8 cellular contexts compared by ENCODE assay signal in the genomic region with DNA sequence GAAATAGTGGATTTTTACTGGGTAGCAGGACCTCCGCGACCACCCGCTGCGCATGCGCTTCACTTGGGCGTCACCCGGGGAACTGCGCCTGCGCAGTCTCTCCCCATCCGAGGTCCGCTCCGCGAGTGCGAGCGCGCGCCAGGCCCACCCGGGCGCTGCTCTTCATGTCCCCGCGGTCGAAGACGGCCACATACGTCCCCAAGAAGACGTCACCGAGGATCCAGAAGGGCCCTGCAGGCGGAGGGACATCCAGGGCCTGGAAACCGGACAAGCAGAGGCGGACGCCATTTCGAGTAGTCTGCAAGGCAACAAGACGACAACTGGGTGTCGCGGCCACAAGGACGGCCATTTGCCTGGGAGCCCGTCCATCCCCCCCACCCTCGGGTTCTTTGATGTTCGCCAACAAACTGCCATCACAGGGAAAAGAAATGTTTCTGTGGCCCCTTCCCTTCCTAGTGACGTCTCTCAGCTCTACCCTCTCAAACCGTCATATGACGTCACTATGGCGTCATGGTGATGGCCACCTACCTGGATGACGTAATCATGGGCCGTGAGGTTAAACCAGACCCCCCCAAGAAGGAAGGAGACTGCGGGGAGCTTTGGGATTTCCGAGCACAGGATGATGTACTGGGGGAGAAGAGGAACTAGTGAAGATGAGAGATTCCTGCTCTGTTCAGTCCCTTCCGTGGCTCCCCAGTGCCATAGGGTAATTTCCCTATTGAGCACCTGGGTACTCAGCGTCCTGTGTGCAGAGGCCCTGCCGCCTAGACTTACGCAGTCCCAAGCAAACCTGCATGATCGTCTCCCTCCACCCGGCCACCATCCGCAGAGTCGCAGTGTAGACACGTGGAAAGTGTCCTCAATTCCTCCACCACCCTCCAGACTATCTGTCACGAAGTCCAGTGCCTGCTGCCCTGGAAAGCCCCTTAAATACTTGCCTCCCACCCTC. TPM values are rescaled to one million over a fixed set of nuclear protein-coding genes. Genes with fewer than 3 reads are reported as not detected.
A peak's percentile ranks its signal among the peaks of the same experiment; 100 is the strongest.
DNase-seq lines count a peak whose midpoint lies in the region; ATAC-seq, FAIRE-seq and TF ChIP-seq lines count a peak whose summit lies in the region.

No MANE protein-coding gene starts in this region.

- no peak overlapping the region for H3K56ac ChIP-seq in H1 (replicated peaks; ENCODE audit: insufficient read length, low read depth, low read length)

- H3K14ac ChIP-seq in H1 (ENCODE audit: insufficient read length) = no peak overlapping the region

- no peak for ATAC-seq in GM21528 (IDR thresholded peaks at IDR 0.05; ENCODE audit: low FRiP score, unreplicated experiment)
- ATAC-seq in GM18517 (IDR thresholded peaks at IDR 0.05; ENCODE audit: unreplicated experiment) = no peak

- no peak overlapping the region for H3K27ac ChIP-seq in H1 (ENCODE audit: low read depth, low read length)
- peak overlapping the region; percentile 91 for H3K27ac ChIP-seq in temporal lobe (ENCODE audit: low read depth, low read length)

- TF ChIP-seq RAD21 in H1 (IDR thresholded peaks at IDR 0.05 in 1 of 2, conservative IDR thresholded peaks at IDR 0.05 in 1 of 2; ENCODE audit: low read depth in 2 of 2, low read length in 2 of 2) = no peak

- no peak overlapping the region for H3K4me2 ChIP-seq in H1 (ENCODE audit: insufficient read depth in 1 of 2, low read depth in 2 of 2, low read length in 2 of 2)

- no peak overlapping the region for H2BK120ac ChIP-seq in H1 (replicated peaks; ENCODE audit: low read depth, low read length)

- peaks cover 0 to 4% (median 0%) of the 10 kb centered on the region in 4 experiments; a peak in 2 of 7 replicates for H3K27me3 ChIP-seq in H1 (replicated peaks in 1 of 4; ENCODE audit: control insufficient read depth in 3 of 4, extremely low read depth in 1 of 4, insufficient read depth in 3 of 4, low read length in 3 of 4)

- no peak overlapping the region for H4K8ac ChIP-seq in H1 (ENCODE audit: extremely low read depth, insufficient read depth, low read length)

- no peak overlapping the region for H3K4ac ChIP-seq in H1 (replicated peaks; ENCODE audit: insufficient read length, low read depth, low read length)

- DNase-seq in DMS153 (lab: John Stamatoyannopoulos, UW) (peak; percentile 21), NCI-H1092 (lab: John Stamatoyannopoulos, UW) (peak; percentile 18), H1 (ENCODE audit: low read depth in 1 of 2, low spot score in 2 of 2) (no peak), occipital lobe (lab: John Stamatoyannopoulos, UW) (peak; percentile 27)
- DNase-seq in activated CD8-positive, alpha-beta memory T cell treated with anti-CD3 and anti-CD28 coated beads for 1 hour (ENCODE audit: extremely low read depth in 1 of 2, low read depth in 1 of 2) = peak; percentile 38 to 73

- no peak overlapping the region for H4K91ac ChIP-seq in H1 (replicated peaks; ENCODE audit: insufficient read length, low read length)

- H2BK5ac ChIP-seq in H1 (ENCODE audit: low read depth, low read length) = no peak overlapping the region

- H4K20me1 ChIP-seq in H1 (replicated peaks in 1 of 2; ENCODE audit: control insufficient read depth in 1 of 2, insufficient read depth in 2 of 2, low read length in 2 of 2) = no peaks in the 10 kb centered on the region

- no peaks in the 10 kb centered on the region for H3K36me3 ChIP-seq in H1 (ENCODE audit: control insufficient read depth in 2 of 4, insufficient read depth in 4 of 4, low read length in 3 of 4)

- no peak overlapping the region for H2AK5ac ChIP-seq in H1 (ENCODE audit: low read depth, low read length)

- H2BK12ac ChIP-seq in H1 (ENCODE audit: low read depth, low read length) = no peak overlapping the region

- no peak for TF ChIP-seq CTCF in H1 (IDR thresholded peaks at IDR 0.05; ENCODE audit: control extremely low read depth in 1 of 3, insufficient read depth in 1 of 3, low read depth in 1 of 3, low read length in 3 of 3)

- H3K79me2 ChIP-seq in H1 (ENCODE audit: control insufficient read depth in 1 of 2, insufficient read depth in 2 of 2, low read length in 2 of 2) = no peaks in the 10 kb centered on the region

- no peak overlapping the region for H2BK15ac ChIP-seq in H1 (ENCODE audit: low read length)

- no peak for TF ChIP-seq EP300 in H1 (IDR thresholded peaks at IDR 0.05; ENCODE audit: borderline replicate concordance in 1 of 2, low read depth in 2 of 2, low read length in 2 of 2)

- no peaks in the 10 kb centered on the region for H3K79me1 ChIP-seq in H1 (ENCODE audit: low read depth, low read length)

- H4K5ac ChIP-seq in H1 (ENCODE audit: insufficient read length, low read depth, low read length) = no peak overlapping the region

- no peak overlapping the region for H3K23ac ChIP-seq in H1 (ENCODE audit: insufficient read length)

- WGBS in H1 (ENCODE audit: extremely low coverage in 1 of 2, insufficient coverage in 1 of 2, insufficient read length in 1 of 2, insufficient replicate concordance in 2 of 2, low coverage in 1 of 2, low lambda C conversion rate in 2 of 2, missing lambda C conversion rate in 1 of 2), 2 experiments = 96% methylated on average over 41 of the region's 56 CpGs; no CpG with 5 or more reads in 1 of the 2 experiments

- TF ChIP-seq POLR2A in H1 (IDR thresholded peaks at IDR 0.05; ENCODE audit: control extremely low read depth in 1 of 2, low read depth in 2 of 2, low read length in 2 of 2) = no peak

- no peaks in the 10 kb centered on the region for H3K9me3 ChIP-seq in H1 (ENCODE audit: insufficient read depth in 2 of 2, low read depth in 1 of 2, low read length in 1 of 2)

- CTCF ChIA-PET in H1 (lab: Charles Lee; ENCODE audit: partially characterized antibody) = interaction anchor here (0.6 to 3.2 kb wide), 8 partner anchors 10 to 199 kb away, joined by 3 to 13 read pairs (median 4); no protein-coding TSS in a partner anchor

- H2BK20ac ChIP-seq in H1 (ENCODE audit: low read length) = no peak overlapping the region

- POLR2A ChIA-PET in H1 (lab: Charles Lee; ENCODE audit: partially characterized antibody) = interaction anchor here (1.4 kb wide), 1 partner anchor 25 kb away, joined by 4 read pairs; a partner anchor contains a TSS

- no peak overlapping the region for H2AFZ ChIP-seq in H1 (ENCODE audit: low read length)

- H3K23me2 ChIP-seq in H1 (ENCODE audit: low read depth, low read length) = no peaks in the 10 kb centered on the region

- H3K4me3 ChIP-seq in H1 (ENCODE audit: extremely low read depth in 1 of 4, insufficient read depth in 2 of 4, low read depth in 3 of 4, low read length in 4 of 4) = no peak overlapping the region

- no peak overlapping the region for H3K9ac ChIP-seq in H1 (replicated peaks in 1 of 4; ENCODE audit: extremely low read depth in 1 of 4, low read depth in 3 of 4, low read length in 3 of 4)

- peaks cover 0 to 2% (median 0%) of the 10 kb centered on the region in 4 experiments; a peak in 2 of 7 replicates for H3K4me1 ChIP-seq in H1 (replicated peaks in 1 of 4; ENCODE audit: control insufficient read depth in 3 of 4, insufficient read depth in 4 of 4, low read length in 3 of 4)

- FAIRE-seq in H1 (lab: Jason Lieb, UNC) = no peak

- no peak overlapping the region for H3K18ac ChIP-seq in H1 (ENCODE audit: extremely low read depth, low read length)

RNA-seq across cellular contexts. Expression of a gene that starts 6.7 kb away (rescaled TPM):
- 0.71 and 1.1 TPM in 2 replicates for total RNA-seq in H1 (2021; fragmentation: NEBNext Ultra II Directional; extraction: Animal tissue kit (Norgen Biotek cat#: 25700))
- 0.73 and 0.93 TPM in 2 replicates for polyA plus RNA-seq in H1 (2011; rRNA removed)
- polyA plus RNA-seq in H1 (2011; cell fraction: cytosol; rRNA removed) = 0.89 TPM
- polyA plus RNA-seq in H1 (2011; cell fraction: nucleus; rRNA removed) = 3.3 TPM
- polyA plus RNA-seq in H1 (2012, experiment 1 of 2) = 0.40 to 1.0 TPM (median 0.84 TPM) in 4 replicates
- polyA plus RNA-seq in H1 (2012, experiment 2 of 2) = 0.72 TPM
- 0.71 TPM for polyA plus RNA-seq in H1 (2013, experiment 1 of 2)
- polyA plus RNA-seq in H1 (2013, experiment 2 of 2) = 0.63 TPM
- polyA minus RNA-seq in H1 (2011; rRNA and poly(A)+ RNA removed) = 0.15 and 0.35 TPM in 2 replicates
- polyA minus RNA-seq in H1 (2011; cell fraction: cytosol; rRNA and poly(A)+ RNA removed) = 0.73 TPM
- 1.00 TPM for polyA minus RNA-seq in H1 (2011; cell fraction: nucleus; rRNA and poly(A)+ RNA removed)
- total RNA-seq in occipital lobe = 0.16 TPM
- 0.25 TPM for total RNA-seq in temporal lobe

RNA-seq across cellular contexts. Expression of a gene that starts 17.5 kb away (rescaled TPM):
- total RNA-seq in H1 (2021; fragmentation: NEBNext Ultra II Directional; extraction: Animal tissue kit (Norgen Biotek cat#: 25700)) = 40.3 and 41.4 TPM in 2 replicates
- polyA plus RNA-seq in H1 (2011; rRNA removed) = 47.5 and 61.5 TPM in 2 replicates
- polyA plus RNA-seq in H1 (2011; cell fraction: cytosol; rRNA removed) = 43.0 TPM
- 70.3 TPM for polyA plus RNA-seq in H1 (2011; cell fraction: nucleus; rRNA removed)
- polyA plus RNA-seq in H1 (2012, experiment 1 of 2) = 22.3 to 39.2 TPM (median 34.3 TPM) in 4 replicates
- 33.5 TPM for polyA plus RNA-seq in H1 (2012, experiment 2 of 2)
- polyA plus RNA-seq in H1 (2013, experiment 1 of 2) = 19.2 TPM
- polyA plus RNA-seq in H1 (2013, experiment 2 of 2) = 18.0 TPM
- 20.3 and 22.8 TPM in 2 replicates for polyA minus RNA-seq in H1 (2011; rRNA and poly(A)+ RNA removed)
- 21.5 TPM for polyA minus RNA-seq in H1 (2011; cell fraction: cytosol; rRNA and poly(A)+ RNA removed)
- 25.5 TPM for polyA minus RNA-seq in H1 (2011; cell fraction: nucleus; rRNA and poly(A)+ RNA removed)
- 18.9 TPM for total RNA-seq in occipital lobe
- total RNA-seq in temporal lobe = 14.0 TPM

RNA-seq across cellular contexts. Expression of a gene that starts 25.4 kb away (rescaled TPM):
- 141 and 149 TPM in 2 replicates for total RNA-seq in H1 (2021; fragmentation: NEBNext Ultra II Directional; extraction: Animal tissue kit (Norgen Biotek cat#: 25700))
- 142 and 191 TPM in 2 replicates for polyA plus RNA-seq in H1 (2011; rRNA removed)
- 136 TPM for polyA plus RNA-seq in H1 (2011; cell fraction: cytosol; rRNA removed)
- 435 TPM for polyA plus RNA-seq in H1 (2011; cell fraction: nucleus; rRNA removed)
- polyA plus RNA-seq in H1 (2012, experiment 1 of 2) = 86.1 to 170 TPM (median 149 TPM) in 4 replicates
- polyA plus RNA-seq in H1 (2012, experiment 2 of 2) = 109 TPM
- polyA plus RNA-seq in H1 (2013, experiment 1 of 2) = 81.0 TPM
- 72.1 TPM for polyA plus RNA-seq in H1 (2013, experiment 2 of 2)
- polyA minus RNA-seq in H1 (2011; rRNA and poly(A)+ RNA removed) = 57.8 and 65.0 TPM in 2 replicates
- 137 TPM for polyA minus RNA-seq in H1 (2011; cell fraction: cytosol; rRNA and poly(A)+ RNA removed)
- 137 TPM for polyA minus RNA-seq in H1 (2011; cell fraction: nucleus; rRNA and poly(A)+ RNA removed)
- total RNA-seq in occipital lobe (17.5 TPM), temporal lobe (11.3 TPM)

RNA-seq across cellular contexts. Expression of a gene that starts 29.6 kb away (rescaled TPM):
- 7.2 and 8.5 TPM in 2 replicates for total RNA-seq in H1 (2021; fragmentation: NEBNext Ultra II Directional; extraction: Animal tissue kit (Norgen Biotek cat#: 25700))
- polyA plus RNA-seq in H1 (2011; rRNA removed) = 3.9 and 6.3 TPM in 2 replicates
- polyA plus RNA-seq in H1 (2011; cell fraction: cytosol; rRNA removed) = 3.0 TPM
- 20.7 TPM for polyA plus RNA-seq in H1 (2011; cell fraction: nucleus; rRNA removed)
- polyA plus RNA-seq in H1 (2012, experiment 1 of 2) = 9.3 to 12.8 TPM (median 11.1 TPM) in 4 replicates
- polyA plus RNA-seq in H1 (2012, experiment 2 of 2) = 5.4 TPM
- polyA plus RNA-seq in H1 (2013, experiment 1 of 2) = 4.5 TPM
- polyA plus RNA-seq in H1 (2013, experiment 2 of 2) = 4.0 TPM
- polyA minus RNA-seq in H1 (2011; rRNA and poly(A)+ RNA removed) = 3.3 and 3.8 TPM in 2 replicates
- 6.0 TPM for polyA minus RNA-seq in H1 (2011; cell fraction: cytosol; rRNA and poly(A)+ RNA removed)
- polyA minus RNA-seq in H1 (2011; cell fraction: nucleus; rRNA and poly(A)+ RNA removed) = 7.3 TPM
- total RNA-seq in occipital lobe (2.3 TPM), temporal lobe (2.2 TPM)

RNA-seq across cellular contexts. Expression of a gene that starts 60.0 kb away (rescaled TPM):
- 9.6 and 11.1 TPM in 2 replicates for total RNA-seq in H1 (2021; fragmentation: NEBNext Ultra II Directional; extraction: Animal tissue kit (Norgen Biotek cat#: 25700))
- polyA plus RNA-seq in H1 (2011; rRNA removed) = 11.8 and 17.4 TPM in 2 replicates
- polyA plus RNA-seq in H1 (2011; cell fraction: cytosol; rRNA removed) = 6.7 TPM
- polyA plus RNA-seq in H1 (2011; cell fraction: nucleus; rRNA removed) = 11.2 TPM
- polyA plus RNA-seq in H1 (2012, experiment 1 of 2) = 6.5 to 13.3 TPM (median 10.4 TPM) in 4 replicates
- 7.3 TPM for polyA plus RNA-seq in H1 (2012, experiment 2 of 2)
- 13.0 TPM for polyA plus RNA-seq in H1 (2013, experiment 1 of 2)
- polyA plus RNA-seq in H1 (2013, experiment 2 of 2) = 14.7 TPM
- 3.5 and 5.2 TPM in 2 replicates for polyA minus RNA-seq in H1 (2011; rRNA and poly(A)+ RNA removed)
- 3.7 TPM for polyA minus RNA-seq in H1 (2011; cell fraction: cytosol; rRNA and poly(A)+ RNA removed)
- polyA minus RNA-seq in H1 (2011; cell fraction: nucleus; rRNA and poly(A)+ RNA removed) = 2.6 TPM
- total RNA-seq in occipital lobe = not detected
- not detected for total RNA-seq in temporal lobe

Comparison
In these comparisons a context has a peak if more than half of its experiments do, and no peak if none do; other contexts are left out.
1. DNase-seq: peak in DMS153 (single experiment), NCI-H1092 (single experiment), activated CD8-positive, alpha-beta memory T cell treated with anti-CD3 and anti-CD28 coated beads for 1 hour (2 of 2) and occipital lobe (single experiment); none in H1 (0 of 2).